ENCODE assay signal across 8 cellular contexts in the genomic region with DNA sequence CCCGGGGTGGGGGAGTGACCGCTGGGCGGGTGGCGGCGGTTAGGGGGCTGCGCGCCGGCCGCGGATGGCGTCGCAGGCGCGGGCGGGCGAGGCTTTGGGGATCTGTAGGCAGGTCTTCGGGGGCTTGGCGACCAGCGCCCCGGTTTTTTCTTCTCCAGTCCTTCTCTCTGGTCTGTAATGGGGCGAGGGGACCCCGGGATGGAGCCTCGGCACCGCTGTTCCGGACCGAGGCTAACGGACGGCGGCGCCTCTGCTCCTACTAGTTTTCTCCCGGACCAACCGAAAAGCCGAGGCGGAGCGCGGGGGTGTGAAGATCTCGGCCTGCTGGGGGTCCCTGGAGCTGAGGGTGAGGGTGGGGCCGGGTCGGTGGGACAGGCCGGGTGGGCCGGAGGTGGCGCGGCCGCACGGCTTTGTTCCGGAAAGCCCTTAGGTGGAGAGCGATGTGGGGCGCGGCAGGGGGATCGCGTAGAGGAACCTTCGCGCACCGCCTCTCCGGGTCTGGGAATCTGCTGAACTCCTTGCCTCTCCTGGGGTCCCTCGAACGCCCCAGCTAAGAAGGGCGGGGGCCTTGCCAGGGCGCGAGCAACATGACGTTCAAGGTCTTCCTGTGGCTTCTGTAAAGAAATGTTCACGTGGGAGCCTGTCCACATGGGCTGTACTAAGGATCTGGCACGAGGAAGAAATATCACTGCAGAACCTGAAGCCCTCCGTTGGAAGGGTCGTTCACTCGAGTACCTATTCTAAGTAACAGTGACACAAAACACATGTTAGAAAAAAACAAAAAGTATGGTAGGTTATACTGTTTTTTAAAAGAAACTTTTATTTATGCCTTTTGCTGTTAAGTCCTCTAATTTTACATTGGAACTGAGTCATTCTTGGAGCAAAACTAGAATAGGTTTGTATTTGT. TPM values are rescaled to one million over a fixed set of nuclear protein-coding genes. Genes with fewer than 3 reads are reported as not detected.
DNase-seq lines count a peak whose midpoint lies in the region; ATAC-seq lines count a peak whose summit lies in the region.

No MANE protein-coding gene starts in this region.

- no peaks in the 10 kb centered on the region for H3K27me3 ChIP-seq in layer of hippocampus (ENCODE audit: control insufficient read depth, insufficient read depth, low read length)

- H3K27ac ChIP-seq in layer of hippocampus (ENCODE audit: low read depth, low read length): peak overlapping the region; percentile 98

- DNase-seq in DMS79 treated with DMSO at 0.1 percent for 48 hours (lab: John Stamatoyannopoulos, UW) (peak; percentile 63), DMS79 (lab: John Stamatoyannopoulos, UW) (no peak), NCI-H2196 (lab: John Stamatoyannopoulos, UW; ENCODE audit: unreplicated experiment) (peak; percentile 28), cerebellum (ENCODE audit: low spot score) (peak; percentile 38)
- DNase-seq in activated CD4-positive, CD25-positive, alpha-beta regulatory T cell treated with anti-CD3 and anti-CD28 coated beads, Interleukin-2, amount 50 U/mL, for 72 hours: peak; percentile 69
- peak; percentile 37 to 51 for DNase-seq in stimulated activated CD4-positive, alpha-beta T cell treated with anti-CD3 and anti-CD28 coated beads, Interleukin-1b, Interleukin-23, amount 100 ng/mL, for 4 hours (ENCODE audit: low read depth in 2 of 2)

- peak; percentile 30 for ATAC-seq in HG02885 (IDR thresholded peaks at IDR 0.05; ENCODE audit: poor library complexity, unreplicated experiment)

RNA-seq across cellular contexts. Expression of a gene that starts 0.9 kb away (rescaled TPM):
- 104 TPM for total RNA-seq in cerebellum
